Comparison of ENCODE assay signal across 11 cellular contexts in the genomic region with DNA sequence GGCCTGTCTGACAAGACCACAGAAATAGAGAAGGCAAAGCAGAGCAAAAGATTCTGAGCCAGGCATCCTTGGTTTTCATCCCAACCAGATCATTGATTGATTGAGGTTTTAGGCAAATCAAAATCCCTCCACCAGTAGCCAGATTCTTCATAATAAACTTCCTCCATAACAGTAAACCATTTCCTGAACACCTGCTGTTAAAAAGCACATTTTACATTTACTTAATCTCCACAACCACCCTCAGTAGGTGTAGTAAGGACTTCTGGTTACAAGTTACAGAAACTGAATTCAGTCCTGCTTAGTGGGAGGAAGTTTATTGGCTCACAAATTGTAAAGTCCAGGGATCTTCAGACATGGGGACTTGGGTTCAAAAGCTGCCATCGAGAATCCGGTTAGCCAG. TPM values are rescaled to one million over a fixed set of nuclear protein-coding genes. Genes with fewer than 3 reads are reported as not detected.
A peak's percentile ranks its signal among the peaks of the same experiment; 100 is the strongest.
DNase-seq lines count a peak whose midpoint lies in the region; FAIRE-seq and TF ChIP-seq lines count a peak whose summit lies in the region.
"Had no signal": no experiment of that assay in that cellular context is flagged by ENCODE, and none has a peak within 500 bp of the region (broad histone marks: within the 10 kb centered on the region; RNA-seq: fewer than 3 reads in every experiment).

No MANE protein-coding gene starts in this region.

- H3F3A ChIP-seq in GM23248 (ENCODE audit: insufficient read depth), result peaks cover 62% of the 10 kb centered on the region

- H4K20me1 ChIP-seq in GM23248 (ENCODE audit: insufficient read depth), result peaks cover 5% of the 10 kb centered on the region; the same call in 1 of the 2 replicates

- H3K9me3 Mint-ChIP-seq in progenitor cell of endocrine pancreas (ENCODE audit: low read depth), result no peaks in the 10 kb centered on the region

- no peaks in the 10 kb centered on the region for H3K9me2 ChIP-seq in GM23248 (ENCODE audit: insufficient read depth)

- no peak overlapping the region; the same call in 1 of the 2 replicates for H3K9ac ChIP-seq in GM23248

- H3K9me3 ChIP-seq in AG04450 (ENCODE audit: control insufficient read depth, insufficient read depth, low read length) (no peaks in the 10 kb centered on the region), GM23248 (ENCODE audit: low read depth) (no peaks in the 10 kb centered on the region)

- H3K4me3 Mint-ChIP-seq in progenitor cell of endocrine pancreas (ENCODE audit: low read depth), result no peak overlapping the region

- CTCF ChIA-PET in AG04450 (lab: Charles Lee), result interaction anchor here (1.3 to 2.4 kb wide), 3 partner anchors 9 to 221 kb away, joined by 3 to 11 read pairs (median 3); no protein-coding TSS in a partner anchor

- H3K4me2 ChIP-seq in GM23248 (ENCODE audit: unreplicated experiment), result no peak overlapping the region

- H3K27ac Mint-ChIP-seq in progenitor cell of endocrine pancreas, result peak overlapping the region; percentile 72

- H3K36me3 Mint-ChIP-seq in progenitor cell of endocrine pancreas (ENCODE audit: insufficient read depth), result peaks cover 35% of the 10 kb centered on the region

- 97 to 100% methylated on average over 2 of the region's 2 CpGs for WGBS in GM23248 (ENCODE audit: low coverage in 1 of 2, low lambda C conversion rate in 2 of 2, missing lambda C conversion rate in 2 of 2), 2 experiments

- POLR2A ChIA-PET in AG04450 (lab: Yijun Ruan, JAX), result interaction anchor here (1.6 kb wide), 1 partner anchor 14 kb away, joined by 4 read pairs; no protein-coding TSS in a partner anchor

- no peak for TF ChIP-seq CTCF in AG04450 (IDR thresholded peaks at IDR 0.05; ENCODE audit: low read depth, low read length)
- no peak for TF ChIP-seq CTCF in coronary artery (IDR thresholded peaks at IDR 0.05)
- no peak for TF ChIP-seq CTCF in progenitor cell of endocrine pancreas (IDR thresholded peaks at IDR 0.05; ENCODE audit: unreplicated experiment)

- H3K4me3 ChIP-seq in AG04450 (ENCODE audit: low read depth, low read length) (no peak overlapping the region), GM23248 (no peak overlapping the region), coronary artery (no peak overlapping the region)

- FAIRE-seq in RCC 7860 (lab: Jason Lieb, UNC), result no peak

- no peak overlapping the region for H2AFZ ChIP-seq in GM23248

- in situ Hi-C loops in GM23248 (cut with MboI), result no loop called here

- H3K27ac ChIP-seq in AG04450 (ENCODE audit: low read depth, low read length), result peak overlapping the region; percentile 40
- H3K27ac ChIP-seq in GM23248, result peak overlapping the region; percentile 72
- peak overlapping the region; percentile 62 to 70 for H3K27ac ChIP-seq in coronary artery
- H3K27ac ChIP-seq: brain microvascular endothelial cell had no signal

- no peak for DNase-seq in AG04450 (ENCODE audit: low read depth, low spot score)
- DNase-seq in GM23248, result no peak
- no peak for DNase-seq in coronary artery (ENCODE audit: low spot score)
- DNase-seq in progenitor cell of endocrine pancreas (ENCODE audit: low spot score, unreplicated experiment), result no peak
- no peak for DNase-seq in NCI-H1436 (lab: John Stamatoyannopoulos, UW)
- DNase-seq in kidney glomerular epithelial cell (lab: John Stamatoyannopoulos, UW), result no peak
- DNase-seq in RCC 7860 (ENCODE audit: low spot score), result no peak
- no peak for DNase-seq in OCI-M2 (lab: John Stamatoyannopoulos, UW; ENCODE audit: unreplicated experiment)
- DNase-seq: activated CD8-positive, alpha-beta memory T cell treated with anti-CD3 and anti-CD28 coated beads, Interleukin-2, amount 50 U/mL, for 4 hours; stimulated activated CD4-positive, alpha-beta T cell treated with anti-CD3 and anti-CD28 coated beads, Interleukin-12 subunit alpha, Interleukin-12 subunit beta, amount 100 ng/mL, for 4 hours had no signal

- H3K79me2 ChIP-seq in GM23248 (ENCODE audit: insufficient read depth), result peaks cover 28% of the 10 kb centered on the region

- no peaks in the 10 kb centered on the region for H3K27me3 ChIP-seq in AG04450 (ENCODE audit: control insufficient read depth, insufficient read depth, low read length)
- no peaks in the 10 kb centered on the region for H3K27me3 ChIP-seq in GM23248 (replicated peaks; ENCODE audit: insufficient read depth)
- H3K27me3 ChIP-seq: brain microvascular endothelial cell had no signal

- peaks cover 13% of the 10 kb centered on the region for H3K4me1 ChIP-seq in GM23248 (ENCODE audit: insufficient read depth)

- H3K4me1 Mint-ChIP-seq in progenitor cell of endocrine pancreas (ENCODE audit: low read depth), result no peaks in the 10 kb centered on the region

- H3K27me3 Mint-ChIP-seq in progenitor cell of endocrine pancreas, result no peaks in the 10 kb centered on the region

- H3K36me3 ChIP-seq in GM23248 (ENCODE audit: low read depth), result peaks cover 10% of the 10 kb centered on the region

RNA-seq across cellular contexts. Expression of gene EIF2S2, which starts 28.3 kb away (rescaled TPM):
- 119 and 161 TPM in 2 replicates for polyA plus RNA-seq in AG04450 (2011; rRNA removed)
- polyA minus RNA-seq in AG04450 (2011; rRNA and poly(A)+ RNA removed), result 26.3 and 36.6 TPM in 2 replicates
- total RNA-seq in GM23248 (2014; rRNA removed; shearing (Covaris generic)), result 114 and 138 TPM in 2 replicates
- polyA plus RNA-seq in GM23248 (2016; fragmentation: Nextera tagmentation; extraction: Ambion mirVana), result 109 and 114 TPM in 2 replicates
- total RNA-seq in progenitor cell of endocrine pancreas, result 84.0 and 89.9 TPM in 2 replicates
